In the genomic region with DNA sequence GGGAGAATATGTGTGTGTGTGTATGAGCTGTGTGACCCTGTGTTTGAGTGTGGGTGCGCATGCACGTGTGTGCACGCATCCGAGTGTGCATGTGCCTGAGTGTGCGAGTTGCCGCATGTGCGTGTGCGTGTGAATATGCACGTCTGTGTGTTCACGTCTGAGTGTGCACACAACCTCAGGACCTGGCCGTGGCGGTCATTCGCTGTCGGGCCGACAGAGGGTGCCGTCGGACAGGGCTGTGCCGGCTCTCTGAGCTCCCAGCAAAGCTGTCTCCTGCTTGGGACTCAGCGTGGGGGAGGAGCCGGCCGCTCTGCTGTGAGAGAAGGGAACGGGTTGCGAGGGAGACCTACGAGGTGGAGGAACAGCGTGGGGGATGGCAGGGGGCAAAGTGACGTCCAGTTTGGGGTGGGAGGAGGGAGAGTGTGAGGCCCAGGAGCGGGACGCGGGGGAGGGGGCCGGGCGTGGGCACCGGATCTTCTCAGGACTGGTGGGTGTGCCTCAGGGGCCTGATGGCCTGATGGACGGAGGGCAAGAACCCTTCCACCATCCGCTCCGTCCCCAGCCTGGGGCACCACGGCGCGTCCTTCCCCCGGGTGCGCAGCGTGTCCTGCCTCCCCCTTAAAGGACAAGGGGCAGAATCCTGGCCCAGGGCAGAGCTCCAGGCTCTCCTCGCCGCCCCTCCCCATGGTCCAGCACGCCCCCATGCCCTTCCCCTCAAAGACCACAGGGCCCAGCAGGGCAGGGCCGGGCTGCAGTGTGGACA, we compare ENCODE assay signal across 1 cellular context.
TF ChIP-seq lines count a peak whose summit lies in the region.

No MANE protein-coding gene starts in this region.

TF ChIP-seq in K562, 482 proteins besides CTCF, POLR2A, EP300 and RAD21:
- no peak for TF ChIP-seq NCOA1 (IDR thresholded peaks at IDR 0.05; ENCODE audit: low read depth)
- TF ChIP-seq EHMT2 (IDR thresholded peaks at IDR 0.05) = no peak
- TF ChIP-seq MAZ (CRISPR knock-in tag; conservative IDR thresholded peaks at IDR 0.05 in 1 of 2, IDR thresholded peaks at IDR 0.05 in 1 of 2) = peak in 1 of 2 experiments; percentile 61; a peak in 1 of 4 replicates
- peak in 1 of 2 experiments; percentile 86; a peak in 1 of 4 replicates for TF ChIP-seq KDM1A (IDR thresholded peaks at IDR 0.05)
- 0 out of 2 replicates have a peak, but pooled peaks have one; percentile 14 for TF ChIP-seq TSC22D4 (tag; IDR thresholded peaks at IDR 0.05)
- TF ChIP-seq PCBP1 (IDR thresholded peaks at IDR 0.05; ENCODE audit: low read depth, low read length, poor library complexity, severe bottlenecking) = peak; percentile 31
- TF ChIP-seq HSF4 (CRISPR knock-in tag; IDR thresholded peaks at IDR 0.05; ENCODE audit: borderline replicate concordance) = no peak
- peak; percentile 58; the same call in 1 of the 2 replicates for TF ChIP-seq TCF7 (IDR thresholded peaks at IDR 0.05; ENCODE audit: borderline replicate concordance)
- TF ChIP-seq, protein P1, sequence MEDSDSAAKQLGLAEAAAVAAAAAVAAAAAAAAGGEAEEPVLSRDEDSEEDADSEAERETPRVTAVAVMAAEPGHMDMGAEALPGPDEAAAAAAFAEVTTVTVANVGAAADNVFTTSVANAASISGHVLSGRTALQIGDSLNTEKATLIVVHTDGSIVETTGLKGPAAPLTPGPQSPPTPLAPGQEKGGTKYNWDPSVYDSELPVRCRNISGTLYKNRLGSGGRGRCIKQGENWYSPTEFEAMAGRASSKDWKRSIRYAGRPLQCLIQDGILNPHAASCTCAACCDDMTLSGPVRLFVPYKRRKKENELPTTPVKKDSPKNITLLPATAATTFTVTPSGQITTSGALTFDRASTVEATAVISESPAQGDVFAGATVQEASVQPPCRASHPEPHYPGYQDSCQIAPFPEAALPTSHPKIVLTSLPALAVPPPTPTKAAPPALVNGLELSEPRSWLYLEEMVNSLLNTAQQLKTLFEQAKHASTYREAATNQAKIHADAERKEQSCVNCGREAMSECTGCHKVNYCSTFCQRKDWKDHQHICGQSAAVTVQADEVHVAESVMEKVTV (CRISPR knock-in tag; IDR thresholded peaks at IDR 0.05) = peak; percentile 48; the same call in 1 of the 2 replicates
- TF ChIP-seq STAG1 (CRISPR knock-in tag; IDR thresholded peaks at IDR 0.05; ENCODE audit: borderline replicate concordance) = 0 out of 2 replicates have a peak, but pooled peaks have one; percentile 53
- TF ChIP-seq ARID2 (IDR thresholded peaks at IDR 0.05) = peak; percentile 81
- TF ChIP-seq MIER1 (IDR thresholded peaks at IDR 0.05; ENCODE audit: low read depth) = peak; percentile 24; the same call in 1 of the 2 replicates
- no peak for TF ChIP-seq ZNF253 (CRISPR knock-in tag; conservative IDR thresholded peaks at IDR 0.05)
- TF ChIP-seq KLF16 (IDR thresholded peaks at IDR 0.05) = peak; percentile 56; the same call in 1 of the 2 replicates
- TF ChIP-seq JUND (IDR thresholded peaks at IDR 0.05; ENCODE audit: borderline replicate concordance, low read depth, low read length) = peak; percentile 57; the same call in 1 of the 2 replicates
- no peak; the same call in 2 of the 3 replicates for TF ChIP-seq JUND (tag; IDR thresholded peaks at IDR 0.05; ENCODE audit: borderline replicate concordance, low read depth, low read length)
- TF ChIP-seq, protein P2, sequence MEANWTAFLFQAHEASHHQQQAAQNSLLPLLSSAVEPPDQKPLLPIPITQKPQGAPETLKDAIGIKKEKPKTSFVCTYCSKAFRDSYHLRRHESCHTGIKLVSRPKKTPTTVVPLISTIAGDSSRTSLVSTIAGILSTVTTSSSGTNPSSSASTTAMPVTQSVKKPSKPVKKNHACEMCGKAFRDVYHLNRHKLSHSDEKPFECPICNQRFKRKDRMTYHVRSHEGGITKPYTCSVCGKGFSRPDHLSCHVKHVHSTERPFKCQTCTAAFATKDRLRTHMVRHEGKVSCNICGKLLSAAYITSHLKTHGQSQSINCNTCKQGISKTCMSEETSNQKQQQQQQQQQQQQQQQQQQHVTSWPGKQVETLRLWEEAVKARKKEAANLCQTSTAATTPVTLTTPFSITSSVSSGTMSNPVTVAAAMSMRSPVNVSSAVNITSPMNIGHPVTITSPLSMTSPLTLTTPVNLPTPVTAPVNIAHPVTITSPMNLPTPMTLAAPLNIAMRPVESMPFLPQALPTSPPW (CRISPR knock-in tag; IDR thresholded peaks at IDR 0.05) = peak; percentile 25; the same call in 1 of the 2 replicates
- TF ChIP-seq MYC (IDR thresholded peaks at IDR 0.05; ENCODE audit: low read depth, low read length) = 0 out of 2 replicates have a peak, but pooled peaks have one; percentile 28
- TF ChIP-seq MYC (CRISPR knock-in tag; IDR thresholded peaks at IDR 0.05; ENCODE audit: borderline replicate concordance, low read depth) = no peak
- TF ChIP-seq, protein P3, sequence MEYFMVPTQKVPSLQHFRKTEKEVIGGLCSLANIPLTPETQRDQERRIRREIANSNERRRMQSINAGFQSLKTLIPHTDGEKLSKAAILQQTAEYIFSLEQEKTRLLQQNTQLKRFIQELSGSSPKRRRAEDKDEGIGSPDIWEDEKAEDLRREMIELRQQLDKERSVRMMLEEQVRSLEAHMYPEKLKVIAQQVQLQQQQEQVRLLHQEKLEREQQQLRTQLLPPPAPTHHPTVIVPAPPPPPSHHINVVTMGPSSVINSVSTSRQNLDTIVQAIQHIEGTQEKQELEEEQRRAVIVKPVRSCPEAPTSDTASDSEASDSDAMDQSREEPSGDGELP (CRISPR knock-in tag; IDR thresholded peaks at IDR 0.05; ENCODE audit: borderline replicate concordance) = peak; percentile 65; the same call in 1 of the 2 replicates
- TF ChIP-seq CC2D1A (IDR thresholded peaks at IDR 0.05) = peak; percentile 62; the same call in 1 of the 2 replicates
- peak; percentile 3 for TF ChIP-seq PHF20 (IDR thresholded peaks at IDR 0.05; ENCODE audit: partially characterized antibody)
- TF ChIP-seq GABPB1 (CRISPR knock-in tag; IDR thresholded peaks at IDR 0.05) = peak; percentile 58; the same call in 1 of the 2 replicates
- TF ChIP-seq XRCC5 (IDR thresholded peaks at IDR 0.05; ENCODE audit: low read depth, low read length) = peak; percentile 70; the same call in 1 of the 2 replicates
- peak; percentile 90 for TF ChIP-seq SMC3 (conservative IDR thresholded peaks at IDR 0.05; ENCODE audit: insufficient read depth, low read depth, low read length)
- TF ChIP-seq ZNF263 (CRISPR knock-in tag; IDR thresholded peaks at IDR 0.05; ENCODE audit: borderline replicate concordance) = peak; percentile 49; the same call in 1 of the 2 replicates
- no peak for TF ChIP-seq FOS (IDR thresholded peaks at IDR 0.05; ENCODE audit: extremely low read depth, insufficient read length)
- TF ChIP-seq CBFB (CRISPR knock-in tag; IDR thresholded peaks at IDR 0.05) = 0 out of 2 replicates have a peak, but pooled peaks have one; percentile 39
- TF ChIP-seq MEIS2 (IDR thresholded peaks at IDR 0.05; ENCODE audit: partially characterized antibody) = peak; percentile 14
- 0 out of 2 replicates have a peak, but pooled peaks have one; percentile 73 for TF ChIP-seq MYNN (IDR thresholded peaks at IDR 0.05)
- no peak for TF ChIP-seq MYNN (CRISPR knock-in tag; IDR thresholded peaks at IDR 0.05)
- TF ChIP-seq ATF7 (IDR thresholded peaks at IDR 0.05) = 0 out of 2 replicates have a peak, but pooled peaks have one; percentile 26
- TF ChIP-seq SOX6 (IDR thresholded peaks at IDR 0.05) = no peak
- TF ChIP-seq, protein P4, sequence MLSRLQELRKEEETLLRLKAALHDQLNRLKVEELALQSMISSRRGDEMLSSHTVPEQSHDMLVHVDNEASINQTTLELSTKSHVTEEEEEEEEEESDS (CRISPR knock-in tag; IDR thresholded peaks at IDR 0.05) = no peak
- peak; percentile 50; the same call in 1 of the 2 replicates for TF ChIP-seq BHLHE40 (IDR thresholded peaks at IDR 0.05; ENCODE audit: low read length)
- 0 out of 4 replicates have a peak, but pooled peaks of 1 of the 2 experiments have one; percentile 29 for TF ChIP-seq NRF1 (conservative IDR thresholded peaks at IDR 0.05 in 1 of 2, IDR thresholded peaks at IDR 0.05 in 1 of 2)
- TF ChIP-seq, protein P5, sequence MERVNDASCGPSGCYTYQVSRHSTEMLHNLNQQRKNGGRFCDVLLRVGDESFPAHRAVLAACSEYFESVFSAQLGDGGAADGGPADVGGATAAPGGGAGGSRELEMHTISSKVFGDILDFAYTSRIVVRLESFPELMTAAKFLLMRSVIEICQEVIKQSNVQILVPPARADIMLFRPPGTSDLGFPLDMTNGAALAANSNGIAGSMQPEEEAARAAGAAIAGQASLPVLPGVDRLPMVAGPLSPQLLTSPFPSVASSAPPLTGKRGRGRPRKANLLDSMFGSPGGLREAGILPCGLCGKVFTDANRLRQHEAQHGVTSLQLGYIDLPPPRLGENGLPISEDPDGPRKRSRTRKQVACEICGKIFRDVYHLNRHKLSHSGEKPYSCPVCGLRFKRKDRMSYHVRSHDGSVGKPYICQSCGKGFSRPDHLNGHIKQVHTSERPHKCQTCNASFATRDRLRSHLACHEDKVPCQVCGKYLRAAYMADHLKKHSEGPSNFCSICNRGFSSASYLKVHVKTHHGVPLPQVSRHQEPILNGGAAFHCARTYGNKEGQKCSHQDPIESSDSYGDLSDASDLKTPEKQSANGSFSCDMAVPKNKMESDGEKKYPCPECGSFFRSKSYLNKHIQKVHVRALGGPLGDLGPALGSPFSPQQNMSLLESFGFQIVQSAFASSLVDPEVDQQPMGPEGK (CRISPR knock-in tag; IDR thresholded peaks at IDR 0.05; ENCODE audit: borderline replicate concordance) = no peak
- no peak for TF ChIP-seq ELF2 (CRISPR knock-in tag; IDR thresholded peaks at IDR 0.05)
- TF ChIP-seq RB1 (IDR thresholded peaks at IDR 0.05; ENCODE audit: low read depth) = peak; percentile 79
- TF ChIP-seq EGR1 (conservative IDR thresholded peaks at IDR 0.05) = peak; percentile 31; the same call in 1 of the 2 replicates
- TF ChIP-seq SAFB2 (IDR thresholded peaks at IDR 0.05; ENCODE audit: borderline replicate concordance, low read depth, low read length, severe bottlenecking) = no peak
- no peak for TF ChIP-seq ZNF354B (CRISPR knock-in tag; IDR thresholded peaks at IDR 0.05)
- peak; percentile 45; the same call in 1 of the 2 replicates for TF ChIP-seq ESRRA (IDR thresholded peaks at IDR 0.05; ENCODE audit: borderline replicate concordance, low read depth)
- TF ChIP-seq, protein P6, sequence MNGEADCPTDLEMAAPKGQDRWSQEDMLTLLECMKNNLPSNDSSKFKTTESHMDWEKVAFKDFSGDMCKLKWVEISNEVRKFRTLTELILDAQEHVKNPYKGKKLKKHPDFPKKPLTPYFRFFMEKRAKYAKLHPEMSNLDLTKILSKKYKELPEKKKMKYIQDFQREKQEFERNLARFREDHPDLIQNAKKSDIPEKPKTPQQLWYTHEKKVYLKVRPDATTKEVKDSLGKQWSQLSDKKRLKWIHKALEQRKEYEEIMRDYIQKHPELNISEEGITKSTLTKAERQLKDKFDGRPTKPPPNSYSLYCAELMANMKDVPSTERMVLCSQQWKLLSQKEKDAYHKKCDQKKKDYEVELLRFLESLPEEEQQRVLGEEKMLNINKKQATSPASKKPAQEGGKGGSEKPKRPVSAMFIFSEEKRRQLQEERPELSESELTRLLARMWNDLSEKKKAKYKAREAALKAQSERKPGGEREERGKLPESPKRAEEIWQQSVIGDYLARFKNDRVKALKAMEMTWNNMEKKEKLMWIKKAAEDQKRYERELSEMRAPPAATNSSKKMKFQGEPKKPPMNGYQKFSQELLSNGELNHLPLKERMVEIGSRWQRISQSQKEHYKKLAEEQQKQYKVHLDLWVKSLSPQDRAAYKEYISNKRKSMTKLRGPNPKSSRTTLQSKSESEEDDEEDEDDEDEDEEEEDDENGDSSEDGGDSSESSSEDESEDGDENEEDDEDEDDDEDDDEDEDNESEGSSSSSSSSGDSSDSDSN (IDR thresholded peaks at IDR 0.05; ENCODE audit: borderline replicate concordance in 1 of 2, low read depth in 2 of 2, low read length in 2 of 2) = 0 out of 4 replicates have a peak, but pooled peaks of 1 of the 2 experiments have one; percentile 55
- no peak for TF ChIP-seq SRSF9 (IDR thresholded peaks at IDR 0.05; ENCODE audit: borderline replicate concordance, low read depth, low read length)
- TF ChIP-seq SRSF1 (IDR thresholded peaks at IDR 0.05; ENCODE audit: low read depth, low read length) = no peak
- TF ChIP-seq, protein P7, sequence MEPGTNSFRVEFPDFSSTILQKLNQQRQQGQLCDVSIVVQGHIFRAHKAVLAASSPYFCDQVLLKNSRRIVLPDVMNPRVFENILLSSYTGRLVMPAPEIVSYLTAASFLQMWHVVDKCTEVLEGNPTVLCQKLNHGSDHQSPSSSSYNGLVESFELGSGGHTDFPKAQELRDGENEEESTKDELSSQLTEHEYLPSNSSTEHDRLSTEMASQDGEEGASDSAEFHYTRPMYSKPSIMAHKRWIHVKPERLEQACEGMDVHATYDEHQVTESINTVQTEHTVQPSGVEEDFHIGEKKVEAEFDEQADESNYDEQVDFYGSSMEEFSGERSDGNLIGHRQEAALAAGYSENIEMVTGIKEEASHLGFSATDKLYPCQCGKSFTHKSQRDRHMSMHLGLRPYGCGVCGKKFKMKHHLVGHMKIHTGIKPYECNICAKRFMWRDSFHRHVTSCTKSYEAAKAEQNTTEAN (CRISPR knock-in tag; IDR thresholded peaks at IDR 0.05) = peak; percentile 86
- 0 out of 2 replicates have a peak, but pooled peaks have one; percentile 45 for TF ChIP-seq TARDBP (IDR thresholded peaks at IDR 0.05)
- no peak for TF ChIP-seq ZFP30 (CRISPR knock-in tag; IDR thresholded peaks at IDR 0.05; ENCODE audit: borderline replicate concordance)
- no peak for TF ChIP-seq ELF1 (tag; IDR thresholded peaks at IDR 0.05)
- no peak for TF ChIP-seq ZNF3 (CRISPR knock-in tag; IDR thresholded peaks at IDR 0.05)
- peak; percentile 61 for TF ChIP-seq CREM (IDR thresholded peaks at IDR 0.05; ENCODE audit: low read depth)
